1 cellular context compared by ENCODE assay signal in genomic region chr3:48566401-48566760, GRCh38.
TF ChIP-seq lines count a peak whose summit lies in the region.

No MANE protein-coding gene starts in this region.

TF ChIP-seq in IMR-90, 13 proteins besides CTCF, POLR2A, EP300 and RAD21:
- TF ChIP-seq SMC3 (IDR thresholded peaks at IDR 0.05; ENCODE audit: low read depth, low read length) (no peak), ELK1 (IDR thresholded peaks at IDR 0.05; ENCODE audit: borderline replicate concordance, low read depth, low read length) (no peak), RFX5 (IDR thresholded peaks at IDR 0.05; ENCODE audit: low read depth, low read length) (no peak), RCOR1 (IDR thresholded peaks at IDR 0.05; ENCODE audit: insufficient replicate concordance, low read length) (no peak), CEBPB (IDR thresholded peaks at IDR 0.05; ENCODE audit: low read depth, low read length) (no peak), NFE2L2 (IDR thresholded peaks at IDR 0.05; ENCODE audit: low read depth, low read length) (no peak)
